In the genomic region with DNA sequence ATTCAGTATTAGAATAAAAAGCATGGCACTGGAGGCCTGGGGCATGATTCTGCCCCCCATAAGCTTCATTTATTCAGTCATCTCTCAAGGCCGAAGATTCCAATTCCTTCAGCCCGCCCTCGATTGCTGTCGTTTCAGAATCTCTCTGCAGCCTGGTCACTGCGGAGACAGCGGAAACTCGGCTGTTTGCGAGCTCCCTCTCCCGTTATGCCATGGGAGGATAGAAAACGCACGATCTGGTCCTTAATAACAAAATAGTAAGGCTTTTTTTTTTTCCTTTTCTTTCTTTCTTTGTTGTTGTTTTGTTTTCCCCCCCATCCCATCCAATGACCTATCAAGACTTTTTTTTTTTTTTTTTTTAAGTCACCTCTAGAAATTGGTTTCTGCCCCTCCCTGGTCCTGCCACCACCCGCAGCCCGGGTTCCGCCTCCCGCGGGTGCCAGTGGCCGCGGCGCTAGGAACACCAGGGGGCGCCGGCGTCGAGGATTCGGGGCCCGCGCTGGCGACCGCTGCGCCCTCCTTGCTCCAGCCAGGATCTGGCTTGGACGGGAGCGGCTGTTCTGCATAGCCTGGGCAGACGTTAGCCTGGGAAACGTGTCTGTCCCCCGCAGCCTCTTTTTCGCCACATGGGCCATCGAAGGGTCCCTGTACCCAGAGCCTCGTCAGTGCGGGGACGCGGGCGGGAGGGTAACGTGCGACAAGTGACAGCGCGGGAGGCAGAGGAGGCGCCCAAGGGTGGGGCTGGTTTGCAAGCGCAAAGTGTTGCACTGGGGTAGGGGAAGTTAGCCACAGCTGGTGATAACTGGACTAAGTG, we compare ENCODE assay signal across 9 cellular contexts. TPM values are rescaled to one million over a fixed set of nuclear protein-coding genes. Genes with fewer than 3 reads are reported as not detected.
DNase-seq lines count a peak whose midpoint lies in the region; ATAC-seq and TF ChIP-seq lines count a peak whose summit lies in the region.
"Had no signal": no experiment of that assay in that cellular context is flagged by ENCODE, and none has a peak within 500 bp of the region (broad histone marks: within the 10 kb centered on the region; RNA-seq: fewer than 3 reads in every experiment).

No MANE protein-coding gene starts in this region.

- TF ChIP-seq CTCF in osteocyte (IDR thresholded peaks at IDR 0.05) = peak; percentile 95

- peaks cover 4% of the 10 kb centered on the region for H3K4me1 Mint-ChIP-seq in osteocyte (ENCODE audit: unreplicated experiment)

- H3K4me3 ChIP-seq in thymus (ENCODE audit: low read length) = peak overlapping the region; percentile 21

- WGBS in thymus = 4% methylated on average over 47 of the region's 47 CpGs

- no peaks in the 10 kb centered on the region for H3K4me1 ChIP-seq in thymus (ENCODE audit: control insufficient read depth, insufficient read depth, low read length)

- H3K27me3 ChIP-seq in thymus (ENCODE audit: control insufficient read depth, insufficient read depth) = peaks cover 18% of the 10 kb centered on the region

- H3K27me3 Mint-ChIP-seq in osteocyte (ENCODE audit: unreplicated experiment) = peaks cover 69% of the 10 kb centered on the region

- peak overlapping the region; percentile 48 for H3K4me3 Mint-ChIP-seq in osteocyte (ENCODE audit: unreplicated experiment)

- H3K9me3 ChIP-seq in thymus (ENCODE audit: control insufficient read depth) = no peaks in the 10 kb centered on the region

- no peaks in the 10 kb centered on the region for H3K9me3 Mint-ChIP-seq in osteocyte (ENCODE audit: unreplicated experiment)

- H3K36me3 Mint-ChIP-seq in osteocyte (ENCODE audit: unreplicated experiment) = no peaks in the 10 kb centered on the region

- DNase-seq in DMS153 (lab: John Stamatoyannopoulos, UW) (peak; percentile 55), Kasumi-1 (lab: John Stamatoyannopoulos, UW) (peak; percentile 70 to 75), SHP77 treated with DMSO at 0.1 percent for 48 hours (lab: John Stamatoyannopoulos, UW) (peak; percentile 67), globus pallidus (ENCODE audit: low spot score) (peak; percentile 43), osteocyte (ENCODE audit: extremely low spot score, unreplicated experiment) (peak; percentile 92)
- DNase-seq in activated gamma-delta T cell treated with anti-CD3 and anti-CD28 coated beads, Interleukin-2, amount 50 U/mL, for 16 hours (ENCODE audit: low read depth) = peak; percentile 41

- H3K27ac ChIP-seq in thymus (ENCODE audit: low read depth) = no peak overlapping the region
- H3K27ac ChIP-seq: epithelial cell of prostate had no signal

- peak; percentile 89 for ATAC-seq in GM21786 (IDR thresholded peaks at IDR 0.05; ENCODE audit: unreplicated experiment)

- H3K36me3 ChIP-seq in thymus (ENCODE audit: control insufficient read depth, insufficient read depth) = no peaks in the 10 kb centered on the region

- H3K27ac Mint-ChIP-seq in osteocyte (ENCODE audit: unreplicated experiment) = no peak overlapping the region

RNA-seq across cellular contexts. Expression of a gene that starts 10.0 kb away (rescaled TPM):
- total RNA-seq in osteocyte = not detected in 2 replicates
- polyA plus RNA-seq in thymus = 0.05 TPM

RNA-seq across cellular contexts. Expression of a gene that starts 35.2 kb away (rescaled TPM):
- not detected in 2 replicates for total RNA-seq in osteocyte
- 0.05 TPM for polyA plus RNA-seq in thymus

RNA-seq across cellular contexts. Expression of a gene that starts 50.7 kb away (rescaled TPM):
- total RNA-seq in osteocyte = 93.2 and 94.7 TPM in 2 replicates
- polyA plus RNA-seq in thymus = 24.2 TPM

Comparison
In these comparisons a context has a peak if more than half of its experiments do, and no peak if none do; other contexts are left out.
1. DNase-seq: peak in every context shown above with its lines; median percentile 92 in osteocyte; 72 in Kasumi-1; 67 in SHP77 treated with DMSO at 0.1 percent for 48 hours; 55 in DMS153; 43 in globus pallidus; 41 in activated gamma-delta T cell treated with anti-CD3 and anti-CD28 coated beads, Interleukin-2, amount 50 U/mL, for 16 hours.